ENCODE assay signal across 8 cellular contexts in the genomic region with DNA sequence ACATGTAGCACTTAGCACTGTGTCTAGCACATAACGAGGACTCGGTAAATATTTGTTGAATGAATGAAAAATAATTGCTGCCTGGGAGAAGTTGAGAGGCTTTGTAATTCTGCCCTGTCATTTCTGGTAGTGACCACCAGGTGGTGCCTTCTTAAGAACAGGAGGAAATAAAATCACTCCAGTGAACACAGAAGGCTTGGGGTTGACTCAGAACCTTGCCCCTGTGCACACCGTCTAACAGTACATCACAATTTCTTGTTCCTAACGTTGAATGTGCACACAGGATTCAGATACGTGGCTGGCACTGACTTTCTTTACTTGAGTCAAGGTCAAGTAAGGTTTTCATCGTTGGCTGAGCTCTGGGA.
A peak's percentile ranks its signal among the peaks of the same experiment; 100 is the strongest.
DNase-seq lines count a peak whose midpoint lies in the region; ATAC-seq and TF ChIP-seq lines count a peak whose summit lies in the region.

No MANE protein-coding gene starts in this region.

- no peak overlapping the region for H3K27ac Mint-ChIP-seq in T-helper 17 cell
- H3K27ac Mint-ChIP-seq in naive thymus-derived CD4-positive, alpha-beta T cell: no peak overlapping the region

- H3K4me3 Mint-ChIP-seq in T-helper 17 cell: no peak overlapping the region
- no peak overlapping the region for H3K4me3 Mint-ChIP-seq in naive thymus-derived CD4-positive, alpha-beta T cell

- H3K36me3 ChIP-seq in DOHH2 (ENCODE audit: control insufficient read depth, low read length) (no peaks in the 10 kb centered on the region), colonic mucosa (no peaks in the 10 kb centered on the region)
- no peaks in the 10 kb centered on the region for H3K36me3 ChIP-seq in naive thymus-derived CD4-positive, alpha-beta T cell (ENCODE audit: control insufficient read depth in 2 of 3, insufficient read depth in 3 of 3, low read length in 3 of 3)

- POLR2A ChIA-PET in naive thymus-derived CD4-positive, alpha-beta T cell (lab: Charles Lee): no interaction called here

- peaks cover 3% of the 10 kb centered on the region for H3K36me3 Mint-ChIP-seq in T-helper 17 cell (ENCODE audit: low read depth)
- no peaks in the 10 kb centered on the region for H3K36me3 Mint-ChIP-seq in naive thymus-derived CD4-positive, alpha-beta T cell

- no peaks in the 10 kb centered on the region for H3K79me2 ChIP-seq in DOHH2 (ENCODE audit: control insufficient read depth, low read length)

- CTCF ChIA-PET in naive thymus-derived CD4-positive, alpha-beta T cell (lab: Charles Lee): no interaction called here

- ATAC-seq in T-helper 17 cell: peak; percentile 61
- peak; percentile 61 for ATAC-seq in naive thymus-derived CD4-positive, alpha-beta T cell
- ATAC-seq in GM21423 (IDR thresholded peaks at IDR 0.05; ENCODE audit: unreplicated experiment): no peak
- no peak for ATAC-seq in HG02840 (IDR thresholded peaks at IDR 0.05; ENCODE audit: low FRiP score, unreplicated experiment)

- H3K9me3 ChIP-seq in DOHH2 (ENCODE audit: control insufficient read depth, insufficient read depth, low read length) (no peaks in the 10 kb centered on the region), T-helper 17 cell (ENCODE audit: control insufficient read depth, low read length, poor library complexity, severe bottlenecking) (no peaks in the 10 kb centered on the region), colonic mucosa (no peaks in the 10 kb centered on the region)
- H3K9me3 ChIP-seq in naive thymus-derived CD4-positive, alpha-beta T cell (ENCODE audit: control insufficient read depth in 2 of 3, low read length in 3 of 3): no peaks in the 10 kb centered on the region

- DNase-seq in KBM-7 (peak; percentile 49), T-helper 17 cell (peak in 1 of 3 donors; percentile 7), colonic mucosa (peak; percentile 28), NCI-H2029 (lab: John Stamatoyannopoulos, UW) (no peak)
- peak in 5 of 9 donors; percentile 6 to 33 (median 17) for DNase-seq in naive thymus-derived CD4-positive, alpha-beta T cell

- no peak overlapping the region for H3K4me3 ChIP-seq in DOHH2 (ENCODE audit: low read length)
- no peak overlapping the region for H3K4me3 ChIP-seq in colonic mucosa
- no peak overlapping the region for H3K4me3 ChIP-seq in naive thymus-derived CD4-positive, alpha-beta T cell (ENCODE audit: low read length)

- intact Hi-C loops in colonic mucosa (cut with DNase I): loop anchor here (5.0 kb wide), 1 partner anchor 398 kb away; no protein-coding TSS in a partner anchor
- intact Hi-C loops in naive thymus-derived CD4-positive, alpha-beta T cell (cut with micrococcal nuclease): loop anchor here in 1 of 2 donors (1.0 to 10.0 kb wide), 4 partner anchors 268 to 881 kb away; no protein-coding TSS in a partner anchor

- H3K9me3 Mint-ChIP-seq in naive thymus-derived CD4-positive, alpha-beta T cell: no peaks in the 10 kb centered on the region

- H4K20me1 ChIP-seq in DOHH2 (ENCODE audit: control insufficient read depth, insufficient read depth, low read depth, low read length): no peaks in the 10 kb centered on the region

- H3K27me3 Mint-ChIP-seq in T-helper 17 cell: peaks cover 78% of the 10 kb centered on the region
- peaks cover 35 to 49% (median 40%) of the 10 kb centered on the region in 5 donors for H3K27me3 Mint-ChIP-seq in naive thymus-derived CD4-positive, alpha-beta T cell

- H3F3A ChIP-seq in DOHH2 (ENCODE audit: control insufficient read depth, insufficient read depth): no peaks in the 10 kb centered on the region

- H3K4me1 ChIP-seq in DOHH2 (ENCODE audit: control insufficient read depth, low read length) (no peaks in the 10 kb centered on the region), colonic mucosa (no peaks in the 10 kb centered on the region)
- H3K4me1 ChIP-seq in naive thymus-derived CD4-positive, alpha-beta T cell (ENCODE audit: control insufficient read depth in 2 of 2, insufficient read depth in 2 of 2, low read length in 2 of 2): no peaks in the 10 kb centered on the region

- 0 out of 2 replicates have a peak, but pooled peaks cover 4% of the 10 kb centered on the region for H3K27me3 ChIP-seq in DOHH2 (ENCODE audit: control insufficient read depth, low read length)
- no peaks in the 10 kb centered on the region for H3K27me3 ChIP-seq in colonic mucosa
- H3K27me3 ChIP-seq in naive thymus-derived CD4-positive, alpha-beta T cell (ENCODE audit: control insufficient read depth in 2 of 2, insufficient read depth in 2 of 2, low read length in 2 of 2): no peaks in the 10 kb centered on the region

- TF ChIP-seq CTCF in DOHH2 (IDR thresholded peaks at IDR 0.05; ENCODE audit: low read depth, low read length, poor library complexity, severe bottlenecking) (peak; percentile 72), colonic mucosa (IDR thresholded peaks at IDR 0.05) (peak; percentile 62)

- H3K27ac ChIP-seq in DOHH2 (ENCODE audit: low read depth, low read length) (no peak overlapping the region), colonic mucosa (no peak overlapping the region)
- no peak overlapping the region for H3K27ac ChIP-seq in naive thymus-derived CD4-positive, alpha-beta T cell (ENCODE audit: low read depth, low read length)

- H3K9me2 ChIP-seq in DOHH2 (replicated peaks; ENCODE audit: control insufficient read depth, low read length): no peaks in the 10 kb centered on the region

- H3K4me2 ChIP-seq in DOHH2 (ENCODE audit: low read length): no peak overlapping the region

- no peaks in the 10 kb centered on the region for H3K4me1 Mint-ChIP-seq in T-helper 17 cell
- H3K4me1 Mint-ChIP-seq in naive thymus-derived CD4-positive, alpha-beta T cell: peaks cover 0 to 9% (median 0%) of the 10 kb centered on the region in 7 donors

- H3K9ac ChIP-seq in colonic mucosa (ENCODE audit: low read depth in 2 of 2, low read length in 2 of 2): no peak overlapping the region

- in situ Hi-C loops in KBM-7 (cut with MboI; ENCODE audit: low pct_unique_long_range_greater_than_20kb, low sequenced_read_pairs): no loop called here

Comparison
In these comparisons a context has a peak if more than half of its experiments do, and no peak if none do; other contexts are left out.
1. ATAC-seq: peak in T-helper 17 cell (single experiment) and naive thymus-derived CD4-positive, alpha-beta T cell (single experiment); none in GM21423 (single experiment) and HG02840 (single experiment).